Comparison of ENCODE assay signal across 13 cellular contexts in the genomic region with DNA sequence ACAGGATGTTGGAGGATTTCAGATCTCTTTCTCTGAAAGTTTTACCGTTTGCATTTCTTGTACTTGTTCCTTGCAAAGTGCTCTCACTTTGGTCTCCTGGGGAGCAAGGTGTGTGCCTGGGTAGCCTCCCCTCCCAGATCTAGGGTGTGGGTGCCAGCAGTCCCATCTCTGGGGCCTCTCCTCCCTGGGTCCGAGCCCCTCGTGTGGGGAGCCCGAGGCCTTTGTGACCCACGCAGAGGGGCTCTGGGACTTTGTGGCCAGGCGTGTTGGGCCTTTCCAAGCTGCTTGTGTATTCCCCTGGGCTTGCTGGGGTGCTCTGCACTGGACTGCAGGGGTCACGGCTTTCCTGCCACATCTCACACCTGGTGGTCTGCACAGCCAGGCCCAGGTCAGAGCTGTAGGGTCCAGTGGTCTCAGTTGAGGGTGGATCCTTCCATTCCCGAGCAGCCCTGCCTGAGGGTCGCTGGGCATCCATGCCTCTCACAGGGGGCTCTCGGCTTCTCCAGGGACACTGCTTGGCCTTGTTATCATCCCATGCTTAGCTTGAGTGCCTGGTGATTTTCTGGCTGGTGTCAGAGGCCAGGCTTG.
"Had no signal": no experiment of that assay in that cellular context is flagged by ENCODE, and none has a peak within 500 bp of the region (broad histone marks: within the 10 kb centered on the region; RNA-seq: fewer than 3 reads in every experiment).

No MANE protein-coding gene starts in this region.

- H3K4me3 ChIP-seq: breast epithelium, heart left ventricle, lung, prostate gland, thyroid gland had no signal

- H3K4me1 ChIP-seq: breast epithelium, heart left ventricle, prostate gland, thyroid gland had no signal

- H3K27me3 ChIP-seq: neutrophil, thyroid gland had no signal

- H3K9me3 ChIP-seq: breast epithelium, heart left ventricle, neutrophil, prostate gland, thyroid gland had no signal

- DNase-seq: activated CD8-positive, alpha-beta T cell treated with anti-CD3 and anti-CD28 coated beads, Interleukin-2, amount 10 ng/mL, durations not matched to agents 7 days and 5 days; activated naive CD8-positive, alpha-beta T cell treated with anti-CD3 and anti-CD28 coated beads for 36 hours; effector CD4-positive, alpha-beta T cell; naive B cell; stimulated activated CD4-positive, alpha-beta T cell treated with anti-CD3 and anti-CD28 coated beads, Interleukin-15, amount 100 ng/mL, for 24 hours; stimulated activated CD4-positive, alpha-beta T cell treated with anti-CD3 and anti-CD28 coated beads, Interleukin-4, amount 100 ng/mL, for 4 hours; T-helper 9 cell; thyroid gland had no signal

- H3K27ac Mint-ChIP-seq: activated CD8-positive, alpha-beta T cell treated with anti-CD3 and anti-CD28 coated beads, Interleukin-2, amount 10 ng/mL, durations not matched to agents 7 days and 5 days; activated naive CD8-positive, alpha-beta T cell treated with anti-CD3 and anti-CD28 coated beads for 36 hours had no signal

- H3K27ac ChIP-seq: breast epithelium, heart left ventricle, neutrophil, prostate gland, thyroid gland had no signal

- H3K36me3 ChIP-seq: breast epithelium, heart left ventricle, neutrophil, prostate gland, thyroid gland had no signal

- H3K36me3 Mint-ChIP-seq: activated naive CD8-positive, alpha-beta T cell treated with anti-CD3 and anti-CD28 coated beads for 36 hours; naive B cell had no signal

- H3K4me3 Mint-ChIP-seq: activated CD8-positive, alpha-beta T cell treated with anti-CD3 and anti-CD28 coated beads, Interleukin-2, amount 10 ng/mL, durations not matched to agents 7 days and 5 days; activated naive CD8-positive, alpha-beta T cell treated with anti-CD3 and anti-CD28 coated beads for 36 hours; naive B cell had no signal

- H3K9me3 Mint-ChIP-seq: activated naive CD8-positive, alpha-beta T cell treated with anti-CD3 and anti-CD28 coated beads for 36 hours; naive B cell had no signal

- ATAC-seq: activated CD8-positive, alpha-beta T cell treated with anti-CD3 and anti-CD28 coated beads, Interleukin-2, amount 10 ng/mL, durations not matched to agents 7 days and 5 days; heart left ventricle had no signal

- H3K4me1 Mint-ChIP-seq: activated naive CD8-positive, alpha-beta T cell treated with anti-CD3 and anti-CD28 coated beads for 36 hours had no signal
